8 cellular contexts compared by ENCODE assay signal in genomic region chr19:38949580-38950367, GRCh38. TPM values are rescaled to one million over a fixed set of nuclear protein-coding genes. Genes with fewer than 3 reads are reported as not detected.
DNase-seq lines count a peak whose midpoint lies in the region; ATAC-seq lines count a peak whose summit lies in the region.

No MANE protein-coding gene starts in this region.

- H3K79me2 ChIP-seq in trophoblast cell (ENCODE audit: control insufficient read depth, insufficient read depth, low read length, poor library complexity): no peaks in the 10 kb centered on the region

- no peaks in the 10 kb centered on the region for H3K9me3 Mint-ChIP-seq in activated naive CD8-positive, alpha-beta T cell treated with anti-CD3 and anti-CD28 coated beads, Interleukin-2, amount 10 ng/mL, durations not matched to agents 7 days and 5 days

- DNase-seq in GOT3 (lab: John Stamatoyannopoulos, UW): peak; percentile 44
- peak; percentile 93 for DNase-seq in SHP77 treated with DMSO at 0.1 percent for 48 hours (lab: John Stamatoyannopoulos, UW)
- peak; percentile 84 for DNase-seq in activated naive CD8-positive, alpha-beta T cell treated with anti-CD3 and anti-CD28 coated beads, Interleukin-2, amount 10 ng/mL, durations not matched to agents 7 days and 5 days
- peak; percentile 92 for DNase-seq in cardiac septum (ENCODE audit: low spot score)
- DNase-seq in trophoblast cell: peak; percentile 82 to 91
- DNase-seq in superior temporal gyrus (ENCODE audit: extremely low spot score): peak; percentile 79
- no peak for DNase-seq in GF-D8 (lab: John Stamatoyannopoulos, UW)

- no peak overlapping the region for H3K14ac ChIP-seq in trophoblast cell (ENCODE audit: low read length)

- peak overlapping the region; percentile 5 for H3K9ac ChIP-seq in trophoblast cell (ENCODE audit: low read length)

- peak overlapping the region; percentile 70 for H3K4me2 ChIP-seq in trophoblast cell (ENCODE audit: low read length)

- no peak overlapping the region for H4K12ac ChIP-seq in trophoblast cell (ENCODE audit: low read depth, low read length)

- intact Hi-C loops in cardiac septum (cut with DNase I): no loop called here

- H3K23ac ChIP-seq in trophoblast cell (ENCODE audit: low read length): no peak overlapping the region

- peak overlapping the region; percentile 60 for H3K4me3 Mint-ChIP-seq in activated naive CD8-positive, alpha-beta T cell treated with anti-CD3 and anti-CD28 coated beads, Interleukin-2, amount 10 ng/mL, durations not matched to agents 7 days and 5 days

- H4K91ac ChIP-seq in trophoblast cell (ENCODE audit: low read depth, low read length): no peak overlapping the region

- H3K27me3 Mint-ChIP-seq in activated naive CD8-positive, alpha-beta T cell treated with anti-CD3 and anti-CD28 coated beads, Interleukin-2, amount 10 ng/mL, durations not matched to agents 7 days and 5 days: peaks cover 43% of the 10 kb centered on the region

- no peak overlapping the region for H2AK5ac ChIP-seq in trophoblast cell (ENCODE audit: low read length)

- no peak overlapping the region for H3K27ac Mint-ChIP-seq in activated naive CD8-positive, alpha-beta T cell treated with anti-CD3 and anti-CD28 coated beads, Interleukin-2, amount 10 ng/mL, durations not matched to agents 7 days and 5 days

- peak; percentile 86 for ATAC-seq in activated naive CD8-positive, alpha-beta T cell treated with anti-CD3 and anti-CD28 coated beads, Interleukin-2, amount 10 ng/mL, durations not matched to agents 7 days and 5 days (ENCODE audit: low read depth)
- no peak for ATAC-seq in GM21825 (IDR thresholded peaks at IDR 0.05; ENCODE audit: unreplicated experiment)

- H3K36me3 ChIP-seq in trophoblast cell (ENCODE audit: control insufficient read depth in 1 of 2, insufficient read depth in 2 of 2, low read length in 2 of 2): peaks cover 0 to 4% of the 10 kb centered on the region in 2 experiments

- no CpG with 5 or more reads among the region's 72 CpGs for WGBS in trophoblast cell (ENCODE audit: extremely low coverage, insufficient coverage, insufficient read length)

- no peak overlapping the region for H2BK120ac ChIP-seq in trophoblast cell (ENCODE audit: insufficient read depth, low read length, poor library complexity)

- H3K4ac ChIP-seq in trophoblast cell (ENCODE audit: low read depth, low read length): no peak overlapping the region

- H3K4me1 ChIP-seq in trophoblast cell (ENCODE audit: control insufficient read depth in 1 of 2, insufficient read depth in 2 of 2, low read length in 2 of 2): peaks cover 0 to 5% of the 10 kb centered on the region in 2 experiments

- no peak overlapping the region for H2BK12ac ChIP-seq in trophoblast cell (ENCODE audit: low read length)

- POLR2A ChIA-PET in activated naive CD8-positive, alpha-beta T cell treated with anti-CD3 and anti-CD28 coated beads, Interleukin-2, amount 10 ng/mL, durations not matched to agents 7 days and 5 days (lab: Charles Lee): no interaction called here

- H3K27me3 ChIP-seq in trophoblast cell (ENCODE audit: insufficient read depth, low read length): no peaks in the 10 kb centered on the region

- H4K8ac ChIP-seq in trophoblast cell (ENCODE audit: low read depth, low read length): no peak overlapping the region

- H3K4me3 ChIP-seq in trophoblast cell (ENCODE audit: low read depth, low read length): peak overlapping the region; percentile 50

- peaks cover 3% of the 10 kb centered on the region for H3K9me3 ChIP-seq in trophoblast cell (ENCODE audit: insufficient read depth, low read depth, low read length)

- no peak overlapping the region for H3K27ac ChIP-seq in trophoblast cell (ENCODE audit: low read depth, low read length)

- no peaks in the 10 kb centered on the region for H3K79me1 ChIP-seq in trophoblast cell (ENCODE audit: low read length)

- H2AFZ ChIP-seq in trophoblast cell (ENCODE audit: insufficient read depth, low read length, poor library complexity): no peak overlapping the region

- H3K18ac ChIP-seq in trophoblast cell (ENCODE audit: low read length): no peak overlapping the region

- peaks cover 11% of the 10 kb centered on the region for H3K4me1 Mint-ChIP-seq in activated naive CD8-positive, alpha-beta T cell treated with anti-CD3 and anti-CD28 coated beads, Interleukin-2, amount 10 ng/mL, durations not matched to agents 7 days and 5 days

- H2BK5ac ChIP-seq in trophoblast cell (ENCODE audit: low read depth, low read length, poor library complexity): no peak overlapping the region

- H3K36me3 Mint-ChIP-seq in activated naive CD8-positive, alpha-beta T cell treated with anti-CD3 and anti-CD28 coated beads, Interleukin-2, amount 10 ng/mL, durations not matched to agents 7 days and 5 days: no peaks in the 10 kb centered on the region

RNA-seq across cellular contexts. Expression of gene MRPS12, which starts 19.0 kb away (rescaled TPM):
- 10 to 100 TPM; 36.7 to 47.5 TPM for total RNA-seq in activated naive CD8-positive, alpha-beta T cell treated with anti-CD3 and anti-CD28 coated beads, Interleukin-2, amount 10 ng/mL, durations not matched to agents 7 days and 5 days
- total RNA-seq in cardiac septum: 40.4 TPM
- 45.7 and 46.6 TPM in 2 replicates for polyA plus RNA-seq in trophoblast cell (2013)

RNA-seq across cellular contexts. Expression of gene SARS2, which starts 19.2 kb away (rescaled TPM):
- 10 to 100 TPM; 35.6 to 40.7 TPM for total RNA-seq in activated naive CD8-positive, alpha-beta T cell treated with anti-CD3 and anti-CD28 coated beads, Interleukin-2, amount 10 ng/mL, durations not matched to agents 7 days and 5 days
- 12.6 TPM for total RNA-seq in cardiac septum
- 20.4 and 22.1 TPM in 2 replicates for polyA plus RNA-seq in trophoblast cell (2013)

RNA-seq across cellular contexts. Expression of gene FBXO17, which starts 25.8 kb away (rescaled TPM):
- not detected for total RNA-seq in activated naive CD8-positive, alpha-beta T cell treated with anti-CD3 and anti-CD28 coated beads, Interleukin-2, amount 10 ng/mL, durations not matched to agents 7 days and 5 days
- 3.3 TPM for total RNA-seq in cardiac septum
- 6.7 and 7.3 TPM in 2 replicates for polyA plus RNA-seq in trophoblast cell (2013)

RNA-seq across cellular contexts. Expression of gene CCER2, which starts 37.8 kb away (rescaled TPM):
- total RNA-seq in activated naive CD8-positive, alpha-beta T cell treated with anti-CD3 and anti-CD28 coated beads, Interleukin-2, amount 10 ng/mL, durations not matched to agents 7 days and 5 days: 1 to 10 TPM in 1 of 2 experiments, under 1 TPM in 1; 0.88 to 1.3 TPM
- not detected for total RNA-seq in cardiac septum
- 0.34 and 0.39 TPM in 2 replicates for polyA plus RNA-seq in trophoblast cell (2013)

RNA-seq across cellular contexts. Expression of gene NFKBIB, which starts 50.0 kb away (rescaled TPM):
- 10 to 100 TPM; 30.0 to 31.1 TPM for total RNA-seq in activated naive CD8-positive, alpha-beta T cell treated with anti-CD3 and anti-CD28 coated beads, Interleukin-2, amount 10 ng/mL, durations not matched to agents 7 days and 5 days
- 22.0 TPM for total RNA-seq in cardiac septum
- polyA plus RNA-seq in trophoblast cell (2013): 19.6 and 21.0 TPM in 2 replicates
